In genomic region chr1:10992864-10993263, GRCh38 we compare ENCODE assay signal across 12 cellular contexts. TPM values are rescaled to one million over a fixed set of nuclear protein-coding genes. Genes with fewer than 3 reads are reported as not detected.
"Had no signal": no experiment of that assay in that cellular context is flagged by ENCODE, and none has a peak within 500 bp of the region (broad histone marks: within the 10 kb centered on the region; RNA-seq: fewer than 3 reads in every experiment).

No MANE protein-coding gene starts in this region.

- H3K9ac ChIP-seq: GM23248 had no signal

- H3K27ac Mint-ChIP-seq: GM23338, H9, HFFc6 had no signal

- H3K4me3 Mint-ChIP-seq: GM23338, H9, HFFc6 had no signal

- ATAC-seq: GM23338, HCT116 had no signal

- H3K9me3 Mint-ChIP-seq: GM23338, H9, HFFc6 had no signal

- H3K4me2 ChIP-seq: GM23338 had no signal

- DNase-seq: GM23248, GOT3, H7, H9, HCEC 1CT, HFFc6 had no signal

- H3K36me3 ChIP-seq: HAP-1 had no signal

- H3K4me3 ChIP-seq: GM23248, GM23338, HAP-1 had no signal

- H3K9me3 ChIP-seq: HAP-1 had no signal

- H2AFZ ChIP-seq: GM23248, GM23338 had no signal

- FAIRE-seq: H1, H54 had no signal

- H3K4me1 ChIP-seq: HAP-1 had no signal

- H3K27ac ChIP-seq: GM23248 had no signal

RNA-seq across cellular contexts. Expression of gene MASP2, which starts 54.2 kb away (rescaled TPM):
- total RNA-seq: GM23248, H4 had no signal
